ENCODE assay signal across 24 cellular contexts in genomic region chr2:169966449-169966848, GRCh38.
"Had no signal": no experiment of that assay in that cellular context is flagged by ENCODE, and none has a peak within 500 bp of the region (broad histone marks: within the 10 kb centered on the region; RNA-seq: fewer than 3 reads in every experiment).

No MANE protein-coding gene starts in this region.

- H3K27ac ChIP-seq: neutrophil, pancreas, prostate gland, right lobe of liver, sigmoid colon, stomach, thoracic aorta, thyroid gland, tibial nerve, upper lobe of right lung, uterus had no signal

- H3K9me3 ChIP-seq: neutrophil, pancreas, prostate gland, right lobe of liver, sigmoid colon, stomach, thoracic aorta, thyroid gland, upper lobe of right lung, uterus had no signal

- H3K27me3 ChIP-seq: neutrophil, pancreas, right lobe of liver, sigmoid colon, stomach, thyroid gland, tibial nerve, upper lobe of right lung, uterus had no signal

- H3K36me3 ChIP-seq: prostate gland, thoracic aorta, uterus had no signal

- ATAC-seq: naive thymus-derived CD8-positive, alpha-beta T cell; natural killer cell treated with Interleukin-12 subunit alpha and Interleukin-12 subunit beta and Interleukin-15 and Interleukin-18, amount 100 ng/mL, for 72 hours; pancreas; right cardiac atrium; right lobe of liver; stimulated activated effector memory CD8-positive, alpha-beta T cell treated with anti-CD3 and anti-CD28 coated beads, Interleukin-12 subunit alpha, Interleukin-12 subunit beta, amount 100 ng/mL, for 72 hours; stimulated activated naive B cell treated with anti-CD40 and anti-IgM and Interleukin-4, amounts not matched to agents 10 μg/mL and 1 μg/mL and 100 μg/mL, for 72 hours; upper lobe of right lung had no signal

- DNase-seq: naive thymus-derived CD8-positive, alpha-beta T cell; nephron progenitor cell; nucleus accumbens; pancreas; right cardiac atrium; right lobe of liver; sigmoid colon; small intestine; stimulated activated CD4-positive, alpha-beta T cell treated with anti-CD3 and anti-CD28 coated beads, Interleukin-15, amount 100 ng/mL, for 24 hours; stimulated activated CD4-positive, alpha-beta T cell treated with anti-CD3 and anti-CD28 coated beads, Interleukin-2, amount 100 ng/mL, for 24 hours; stimulated activated CD4-positive, alpha-beta T cell treated with anti-CD3 and anti-CD28 coated beads, Interleukin-2, amount 100 ng/mL, for 48 hours; stimulated activated CD4-positive, alpha-beta T cell treated with anti-CD3 and anti-CD28 coated beads, Interleukin-4, amount 100 ng/mL, for 24 hours; stimulated activated naive B cell treated with anti-CD40 and anti-IgM and Interleukin-4, amounts not matched to agents 10 μg/mL and 1 μg/mL and 100 μg/mL, for 72 hours; stimulated activated naive CD4-positive, alpha-beta T cell treated with Interleukin-2 at 50 U/mL for 16 hours; stomach; thyroid gland; upper lobe of right lung; uterus had no signal

- H3K4me3 ChIP-seq: pancreas, prostate gland, right lobe of liver, sigmoid colon, stomach, thoracic aorta, thyroid gland, tibial nerve, upper lobe of right lung, uterus had no signal

- H3K4me1 ChIP-seq: pancreas, prostate gland, right lobe of liver, stomach, thyroid gland, upper lobe of right lung, uterus had no signal
